Comparison of ENCODE assay signal across 3 cellular contexts in genomic region chr10:117241541-117242462, GRCh38.
TF ChIP-seq lines count a peak whose summit lies in the region.

No MANE protein-coding gene starts in this region.

TF ChIP-seq in K562, 482 proteins besides CTCF, POLR2A, EP300 and RAD21 (continues in another document):
- TF ChIP-seq RCOR1 (IDR thresholded peaks at IDR 0.05; ENCODE audit: borderline replicate concordance in 1 of 2, low read depth in 2 of 2, low read length in 2 of 2) (peak in 1 of 2 experiments; percentile 81; a peak in 2 of 4 replicates), NCOR1 (IDR thresholded peaks at IDR 0.05) (peak; percentile 37; the same call in 1 of the 2 replicates), RNF219 (CRISPR knock-in tag; IDR thresholded peaks at IDR 0.05) (no peak), CREB3 (tag; conservative IDR thresholded peaks at IDR 0.05; ENCODE audit: low read depth) (no peak), ILK (tag; IDR thresholded peaks at IDR 0.05; ENCODE audit: borderline replicate concordance, low read depth) (no peak), CXXC5 (CRISPR knock-in tag; IDR thresholded peaks at IDR 0.05) (peak; percentile 60), KLF16 (IDR thresholded peaks at IDR 0.05) (peak; percentile 29; the same call in 1 of the 2 replicates), KDM1A (IDR thresholded peaks at IDR 0.05) (peak in 1 of 2 experiments; percentile 11; a peak in 1 of 4 replicates), CBFA2T2 (conservative IDR thresholded peaks at IDR 0.05) (peak; percentile 56), ARID1B (IDR thresholded peaks at IDR 0.05) (peak; percentile 75), SP1 (CRISPR knock-in tag; IDR thresholded peaks at IDR 0.05) (no peak), ZNF780A (CRISPR knock-in tag; IDR thresholded peaks at IDR 0.05) (no peak), ZC3H4 (CRISPR knock-in tag; IDR thresholded peaks at IDR 0.05; ENCODE audit: borderline replicate concordance) (no peak), SAP30 (IDR thresholded peaks at IDR 0.05; ENCODE audit: borderline replicate concordance, insufficient read depth, low read depth, low read length, poor library complexity, severe bottlenecking) (no peak), ZNF133 (CRISPR knock-in tag; IDR thresholded peaks at IDR 0.05) (no peak), CBFA2T3 (IDR thresholded peaks at IDR 0.05) (peak; percentile 76), TCF3 (CRISPR knock-in tag; IDR thresholded peaks at IDR 0.05) (peak; percentile 62), ZNF324 (CRISPR knock-in tag; IDR thresholded peaks at IDR 0.05) (no peak), SMARCA5 (IDR thresholded peaks at IDR 0.05) (no peak), STAT5A (IDR thresholded peaks at IDR 0.05; ENCODE audit: borderline replicate concordance, low read length) (peak; percentile 10; the same call in 1 of the 2 replicates), SMARCA4 (IDR thresholded peaks at IDR 0.05) (0 out of 2 replicates have a peak, but pooled peaks have one; percentile 34), TAL1 (IDR thresholded peaks at IDR 0.05) (peak; percentile 65), TEAD4 (IDR thresholded peaks at IDR 0.05; ENCODE audit: low read length) (peak; percentile 80), TEAD4 (CRISPR knock-in tag; IDR thresholded peaks at IDR 0.05; ENCODE audit: borderline replicate concordance) (no peak), POLR2AphosphoS5 (IDR thresholded peaks at IDR 0.05; ENCODE audit: control insufficient read depth, insufficient read depth, low read depth, low read length) (peak; percentile 36; the same call in 1 of the 2 replicates), CREBBP (IDR thresholded peaks at IDR 0.05; ENCODE audit: low read depth, low read length) (no peak)

TF ChIP-seq in HepG2, 621 proteins besides CTCF, POLR2A, EP300 and RAD21:
- TF ChIP-seq EED (CRISPR knock-in tag; IDR thresholded peaks at IDR 0.05) (no peak), CAMTA2 (CRISPR knock-in tag; IDR thresholded peaks at IDR 0.05; ENCODE audit: borderline replicate concordance) (no peak), PITX1 (CRISPR knock-in tag; IDR thresholded peaks at IDR 0.05) (no peak), CBX2 (IDR thresholded peaks at IDR 0.05; ENCODE audit: low read depth, low read length) (peak; percentile 93), CBX2 (CRISPR knock-in tag; IDR thresholded peaks at IDR 0.05; ENCODE audit: low read depth) (no peak), EZH2 (conservative IDR thresholded peaks at IDR 0.05; ENCODE audit: low read depth, low read length) (0 out of 2 replicates have a peak, but pooled peaks have one; percentile 60)
- TF ChIP-seq, protein P1, sequence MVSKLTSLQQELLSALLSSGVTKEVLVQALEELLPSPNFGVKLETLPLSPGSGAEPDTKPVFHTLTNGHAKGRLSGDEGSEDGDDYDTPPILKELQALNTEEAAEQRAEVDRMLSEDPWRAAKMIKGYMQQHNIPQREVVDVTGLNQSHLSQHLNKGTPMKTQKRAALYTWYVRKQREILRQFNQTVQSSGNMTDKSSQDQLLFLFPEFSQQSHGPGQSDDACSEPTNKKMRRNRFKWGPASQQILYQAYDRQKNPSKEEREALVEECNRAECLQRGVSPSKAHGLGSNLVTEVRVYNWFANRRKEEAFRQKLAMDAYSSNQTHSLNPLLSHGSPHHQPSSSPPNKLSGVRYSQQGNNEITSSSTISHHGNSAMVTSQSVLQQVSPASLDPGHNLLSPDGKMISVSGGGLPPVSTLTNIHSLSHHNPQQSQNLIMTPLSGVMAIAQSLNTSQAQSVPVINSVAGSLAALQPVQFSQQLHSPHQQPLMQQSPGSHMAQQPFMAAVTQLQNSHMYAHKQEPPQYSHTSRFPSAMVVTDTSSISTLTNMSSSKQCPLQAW (CRISPR knock-in tag; IDR thresholded peaks at IDR 0.05): no peak
TF ChIP-seq in HepG2: peak in this region for 2.

TF ChIP-seq in HEK293T, 16 proteins besides CTCF, POLR2A, EP300 and RAD21:
- TF ChIP-seq NFRKB (IDR thresholded peaks at IDR 0.05) (no peak), FOXM1 (IDR thresholded peaks at IDR 0.05; ENCODE audit: borderline replicate concordance) (no peak)
TF ChIP-seq in HEK293T: peak in this region for 0.
